Comparison of ENCODE assay signal across 9 cellular contexts in genomic region chr2:38095996-38096861, GRCh38. TPM values are rescaled to one million over a fixed set of nuclear protein-coding genes. Genes with fewer than 3 reads are reported as not detected.
DNase-seq lines count a peak whose midpoint lies in the region; ATAC-seq, FAIRE-seq and TF ChIP-seq lines count a peak whose summit lies in the region.
"Had no signal": no experiment of that assay in that cellular context is flagged by ENCODE, and none has a peak within 500 bp of the region (broad histone marks: within the 10 kb centered on the region; RNA-seq: fewer than 3 reads in every experiment).

No MANE protein-coding gene starts in this region.

- no peak for FAIRE-seq in urothelium cell line (lab: Jason Lieb, UNC)

- peak overlapping the region; percentile 27 for H3K4me3 ChIP-seq in NB4 (ENCODE audit: low read depth, low read length)

- no peaks in the 10 kb centered on the region for H3K36me3 Mint-ChIP-seq in stimulated activated effector memory CD8-positive, alpha-beta T cell treated with anti-CD3 and anti-CD28 coated beads, Interleukin-12 subunit alpha, Interleukin-12 subunit beta, amount 100 ng/mL, for 72 hours
- H3K36me3 Mint-ChIP-seq: memory B cell had no signal

- H3K4me1 Mint-ChIP-seq in stimulated activated effector memory CD8-positive, alpha-beta T cell treated with anti-CD3 and anti-CD28 coated beads, Interleukin-12 subunit alpha, Interleukin-12 subunit beta, amount 100 ng/mL, for 72 hours, result peaks cover 18% of the 10 kb centered on the region

- intact Hi-C loops in posterior vena cava (cut with DNase I), result no loop called here

- no peak for TF ChIP-seq POLR2A in NB4 (IDR thresholded peaks at IDR 0.05; ENCODE audit: extremely low read depth, insufficient read length)

- H3K4me3 Mint-ChIP-seq in stimulated activated effector memory CD8-positive, alpha-beta T cell treated with anti-CD3 and anti-CD28 coated beads, Interleukin-12 subunit alpha, Interleukin-12 subunit beta, amount 100 ng/mL, for 72 hours, result no peak overlapping the region
- H3K4me3 Mint-ChIP-seq: memory B cell had no signal

- H3K27ac Mint-ChIP-seq in stimulated activated effector memory CD8-positive, alpha-beta T cell treated with anti-CD3 and anti-CD28 coated beads, Interleukin-12 subunit alpha, Interleukin-12 subunit beta, amount 100 ng/mL, for 72 hours, result no peak overlapping the region
- H3K27ac Mint-ChIP-seq: memory B cell had no signal

- no peak for TF ChIP-seq CTCF in NB4 (IDR thresholded peaks at IDR 0.05; ENCODE audit: low read depth, low read length)

- DNase-seq in NCI-H526 (lab: John Stamatoyannopoulos, UW) (peak; percentile 40 to 62), NCI-H526 treated with DMSO at 0.1 percent for 48 hours (lab: John Stamatoyannopoulos, UW) (no peak), NB4 (ENCODE audit: low read depth) (peak; percentile 98), posterior vena cava (ENCODE audit: low spot score) (no peak), urothelium cell line (ENCODE audit: low spot score) (no peak)
- DNase-seq in stimulated activated effector memory CD8-positive, alpha-beta T cell treated with anti-CD3 and anti-CD28 coated beads, Interleukin-12 subunit alpha, Interleukin-12 subunit beta, amount 100 ng/mL, for 72 hours (ENCODE audit: low spot score in 2 of 2), result peak in 1 of 2 donors; percentile 63

- ATAC-seq in esophagus mucosa (peak; percentile 94), HG02763 (IDR thresholded peaks at IDR 0.05; ENCODE audit: unreplicated experiment) (no peak)
- peak; percentile 76 for ATAC-seq in stimulated activated effector memory CD8-positive, alpha-beta T cell treated with anti-CD3 and anti-CD28 coated beads, Interleukin-12 subunit alpha, Interleukin-12 subunit beta, amount 100 ng/mL, for 72 hours

- no peaks in the 10 kb centered on the region for H3K9me3 Mint-ChIP-seq in stimulated activated effector memory CD8-positive, alpha-beta T cell treated with anti-CD3 and anti-CD28 coated beads, Interleukin-12 subunit alpha, Interleukin-12 subunit beta, amount 100 ng/mL, for 72 hours

RNA-seq across cellular contexts. Expression of gene CYP1B1, which starts 20.3 kb away (rescaled TPM):
- total RNA-seq in esophagus mucosa (2.0 TPM), posterior vena cava (10 to 100 TPM; 49.8 to 90.9 TPM)

Comparison
In these comparisons a context has a peak if more than half of its experiments do, and no peak if none do; other contexts are left out.
1. DNase-seq: peak in NCI-H526 (2 of 2) and NB4 (single experiment); none in NCI-H526 treated with DMSO at 0.1 percent for 48 hours (single experiment), posterior vena cava (single experiment) and urothelium cell line (single experiment).
2. RNA of gene CYP1B1, which starts 20.3 kb away (total RNA-seq): 49.8 to 90.9 TPM in posterior vena cava; 2.0 TPM in esophagus mucosa (single experiment); every median in the first group is over 10 times any median in the second.